Comparison of ENCODE assay signal across 1 cellular context in the genomic region with DNA sequence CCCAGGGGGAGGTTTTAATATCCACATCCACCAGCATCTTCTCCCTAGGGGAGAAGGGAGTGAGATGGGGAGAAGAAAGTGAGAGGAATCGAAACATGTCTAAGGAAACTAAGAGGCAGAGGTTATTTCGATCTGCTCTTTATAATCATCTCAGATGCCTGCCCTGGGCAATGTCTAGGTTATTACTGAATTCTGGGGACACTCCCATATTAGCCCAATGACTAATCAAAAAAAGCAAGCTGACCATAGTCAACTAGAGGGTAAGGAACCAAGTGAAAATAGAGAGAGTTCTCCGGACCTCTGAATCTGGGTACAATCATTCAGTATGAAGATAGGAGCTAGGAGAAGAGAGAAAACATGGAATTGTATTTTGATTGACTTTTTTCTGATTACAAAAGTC.
A peak's percentile ranks its signal among the peaks of the same experiment; 100 is the strongest.
TF ChIP-seq lines count a peak whose summit lies in the region.

No MANE protein-coding gene starts in this region.

TF ChIP-seq in K562, 482 proteins besides CTCF, POLR2A, EP300 and RAD21:
- TF ChIP-seq ZBTB7A (IDR thresholded peaks at IDR 0.05; ENCODE audit: borderline replicate concordance, control insufficient read depth, low read depth, low read length) (no peak), CEBPB (tag; IDR thresholded peaks at IDR 0.05) (no peak), MAFG (tag; conservative IDR thresholded peaks at IDR 0.05) (peak; percentile 48; the same call in 1 of the 2 replicates), ZFPM2 (CRISPR knock-in tag; IDR thresholded peaks at IDR 0.05) (no peak)
- TF ChIP-seq, protein P1, sequence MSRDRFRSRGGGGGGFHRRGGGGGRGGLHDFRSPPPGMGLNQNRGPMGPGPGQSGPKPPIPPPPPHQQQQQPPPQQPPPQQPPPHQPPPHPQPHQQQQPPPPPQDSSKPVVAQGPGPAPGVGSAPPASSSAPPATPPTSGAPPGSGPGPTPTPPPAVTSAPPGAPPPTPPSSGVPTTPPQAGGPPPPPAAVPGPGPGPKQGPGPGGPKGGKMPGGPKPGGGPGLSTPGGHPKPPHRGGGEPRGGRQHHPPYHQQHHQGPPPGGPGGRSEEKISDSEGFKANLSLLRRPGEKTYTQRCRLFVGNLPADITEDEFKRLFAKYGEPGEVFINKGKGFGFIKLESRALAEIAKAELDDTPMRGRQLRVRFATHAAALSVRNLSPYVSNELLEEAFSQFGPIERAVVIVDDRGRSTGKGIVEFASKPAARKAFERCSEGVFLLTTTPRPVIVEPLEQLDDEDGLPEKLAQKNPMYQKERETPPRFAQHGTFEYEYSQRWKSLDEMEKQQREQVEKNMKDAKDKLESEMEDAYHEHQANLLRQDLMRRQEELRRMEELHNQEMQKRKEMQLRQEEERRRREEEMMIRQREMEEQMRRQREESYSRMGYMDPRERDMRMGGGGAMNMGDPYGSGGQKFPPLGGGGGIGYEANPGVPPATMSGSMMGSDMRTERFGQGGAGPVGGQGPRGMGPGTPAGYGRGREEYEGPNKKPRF (IDR thresholded peaks at IDR 0.05; ENCODE audit: low read depth, low read length): no peak
